In genomic region chr17:32882029-32882428, GRCh38 we compare ENCODE assay signal across 16 cellular contexts. TPM values are rescaled to one million over a fixed set of nuclear protein-coding genes. Genes with fewer than 3 reads are reported as not detected.
DNase-seq lines count a peak whose midpoint lies in the region; ATAC-seq and TF ChIP-seq lines count a peak whose summit lies in the region.
"Had no signal": no experiment of that assay in that cellular context is flagged by ENCODE, and none has a peak within 500 bp of the region (broad histone marks: within the 10 kb centered on the region; RNA-seq: fewer than 3 reads in every experiment).

No MANE protein-coding gene starts in this region.

- no peaks in the 10 kb centered on the region for H3K27me3 Mint-ChIP-seq in MCF 10A (ENCODE audit: insufficient read depth, unreplicated experiment)
- H3K27me3 Mint-ChIP-seq in activated T-helper 2 cell treated with anti-CD3 and anti-CD28 coated beads, Interferon-gamma antibody, Interleukin-2, Interleukin-4, amounts not matched to agents 10 μg/mL and 5 μg/mL and 100 μg/mL, durations not matched to agents 14 hours and 24 hours and 36 hours (ENCODE audit: low read depth), result peaks cover 25% of the 10 kb centered on the region

- H3K4me3 Mint-ChIP-seq in MCF 10A (ENCODE audit: unreplicated experiment), result no peak overlapping the region
- H3K4me3 Mint-ChIP-seq in activated T-helper 2 cell treated with anti-CD3 and anti-CD28 coated beads, Interferon-gamma antibody, Interleukin-2, Interleukin-4, amounts not matched to agents 10 μg/mL and 5 μg/mL and 100 μg/mL, durations not matched to agents 14 hours and 24 hours and 36 hours (ENCODE audit: low read depth), result no peak overlapping the region
- H3K4me3 Mint-ChIP-seq: CD4-positive, CD25-positive, alpha-beta regulatory T cell; HFFc6 had no signal

- peaks cover 10% of the 10 kb centered on the region for H3K4me1 Mint-ChIP-seq in MCF 10A (ENCODE audit: insufficient read depth, unreplicated experiment)
- H3K4me1 Mint-ChIP-seq in activated T-helper 2 cell treated with anti-CD3 and anti-CD28 coated beads, Interferon-gamma antibody, Interleukin-2, Interleukin-4, amounts not matched to agents 10 μg/mL and 5 μg/mL and 100 μg/mL, durations not matched to agents 14 hours and 24 hours and 36 hours (ENCODE audit: low read depth), result peaks cover 38% of the 10 kb centered on the region

- TF ChIP-seq POLR2A in erythroblast (IDR thresholded peaks at IDR 0.05; ENCODE audit: low read length), result no peak

- DNase-seq in MCF 10A (ENCODE audit: unreplicated experiment) (no peak), mammary epithelial cell (no peak), erythroblast (lab: John Stamatoyannopoulos, UW) (peak; percentile 34 to 39), osteoblast (ENCODE audit: insufficient read length, low spot score, missing footprints) (peak; percentile 32)
- DNase-seq in activated T-helper 2 cell treated with anti-CD3 and anti-CD28 coated beads, Interferon-gamma antibody, Interleukin-2, Interleukin-4, amounts not matched to agents 10 μg/mL and 5 μg/mL and 100 μg/mL, durations not matched to agents 14 hours and 24 hours and 36 hours (ENCODE audit: low spot score), result no peak
- DNase-seq: ACHN; CD4-positive, CD25-positive, alpha-beta regulatory T cell; DMS53; GF-D8; HCEC 1CT had no signal

- intact Hi-C loops in MCF 10A (cut with micrococcal nuclease), result no loop called here
- intact Hi-C loops in mammary epithelial cell (cut with micrococcal nuclease), result no loop called here
- intact Hi-C loops in activated T-helper 2 cell treated with anti-CD3 and anti-CD28 coated beads, Interferon-gamma antibody, Interleukin-2, Interleukin-4, amounts not matched to agents 10 μg/mL and 5 μg/mL and 100 μg/mL, durations not matched to agents 14 hours and 24 hours and 36 hours (cut with micrococcal nuclease), result loop anchor here (2.0 kb wide), 1 partner anchor 21 kb away; no protein-coding TSS in a partner anchor

- no peaks in the 10 kb centered on the region for H3K36me3 ChIP-seq in mammary epithelial cell (ENCODE audit: insufficient read depth, low read length)
- no peaks in the 10 kb centered on the region for H3K36me3 ChIP-seq in osteoblast (ENCODE audit: insufficient read depth, low read length)
- H3K36me3 ChIP-seq: BLaER1 treated with 17β-estradiol and CSF1 and Interleukin-3, amounts not matched to agents 10 nM and 100 nM had no signal

- H3K9ac ChIP-seq in mammary epithelial cell (ENCODE audit: insufficient read depth, low read length), result no peak overlapping the region

- no peaks in the 10 kb centered on the region for H3K27me3 ChIP-seq in mammary epithelial cell (ENCODE audit: insufficient read depth, low read length)
- H3K27me3 ChIP-seq in osteoblast (ENCODE audit: insufficient read depth, low read length), result no peaks in the 10 kb centered on the region
- H3K27me3 ChIP-seq: BLaER1 treated with 17β-estradiol and CSF1 and Interleukin-3, amounts not matched to agents 10 nM and 100 nM had no signal

- no peak overlapping the region for H3K27ac ChIP-seq in mammary epithelial cell (ENCODE audit: insufficient read depth, low read depth, low read length)
- H3K27ac ChIP-seq in osteoblast (ENCODE audit: low read depth, low read length), result no peak overlapping the region
- H3K27ac ChIP-seq: HL-60 had no signal

- H4K20me1 ChIP-seq in mammary epithelial cell (ENCODE audit: insufficient read depth, low read length), result no peaks in the 10 kb centered on the region
- no peaks in the 10 kb centered on the region for H4K20me1 ChIP-seq in osteoblast (ENCODE audit: insufficient read depth, low read length)
- H4K20me1 ChIP-seq: BLaER1 treated with 17β-estradiol and CSF1 and Interleukin-3, amounts not matched to agents 10 nM and 100 nM had no signal

- no peaks in the 10 kb centered on the region for H3K79me2 ChIP-seq in mammary epithelial cell (ENCODE audit: insufficient read depth, low read length)
- H3K79me2 ChIP-seq in osteoblast (ENCODE audit: insufficient read depth, low read length), result no peaks in the 10 kb centered on the region

- dilution Hi-C loops in mammary epithelial cell (cut with HindIII; ENCODE audit: low sequenced_read_pairs), result no loop called here

- H3K4me1 ChIP-seq in mammary epithelial cell (ENCODE audit: insufficient read depth, low read length), result peaks cover 16% of the 10 kb centered on the region
- H3K4me1 ChIP-seq in osteoblast (ENCODE audit: insufficient read depth, low read length), result peaks cover 32% of the 10 kb centered on the region

- in situ Hi-C loops in mammary epithelial cell (cut with MboI; ENCODE audit: low sequenced_read_pairs in 2 of 2), result no loop called here

- no peak for TF ChIP-seq CTCF in MCF 10A (IDR thresholded peaks at IDR 0.05; ENCODE audit: unreplicated experiment)
- no peak for TF ChIP-seq CTCF in mammary epithelial cell (conservative IDR thresholded peaks at IDR 0.05 in 1 of 2, IDR thresholded peaks at IDR 0.05 in 1 of 2; ENCODE audit: extremely low read depth in 1 of 2, insufficient read depth in 1 of 2, low read depth in 1 of 2, low read length in 2 of 2)
- no peak for TF ChIP-seq CTCF in osteoblast (IDR thresholded peaks at IDR 0.05; ENCODE audit: extremely low read depth, low read depth, low read length)

- H3K4me2 ChIP-seq in mammary epithelial cell (ENCODE audit: insufficient read depth, low read depth, low read length) (no peak overlapping the region), osteoblast (ENCODE audit: insufficient read depth, low read length) (no peak overlapping the region)

- POLR2A ChIA-PET in MCF 10A (lab: Yijun Ruan, JAX), result interaction anchor here (0.6 kb wide), 1 partner anchor 52 kb away, joined by 3 read pairs; no protein-coding TSS in a partner anchor

- 92% methylated on average over 4 of the region's 6 CpGs for WGBS in mammary epithelial cell (ENCODE audit: low coverage, missing lambda C conversion rate)

- CTCF ChIA-PET in MCF 10A (lab: Yijun Ruan, JAX), result interaction anchor here (0.6 to 2.1 kb wide), 4 partner anchors 28 to 1647 kb away, joined by 3 to 9 read pairs (median 6); no protein-coding TSS in a partner anchor
- CTCF ChIA-PET in mammary epithelial cell (lab: Charles Lee; ENCODE audit: low non-redundant PET), result no interaction called here

- ATAC-seq in HG03571 (IDR thresholded peaks at IDR 0.05; ENCODE audit: unreplicated experiment) (no peak), GM18873 (IDR thresholded peaks at IDR 0.05; ENCODE audit: low FRiP score, unreplicated experiment) (no peak)

- no peak overlapping the region for H2AFZ ChIP-seq in mammary epithelial cell (ENCODE audit: low read depth, low read length)
- no peak overlapping the region for H2AFZ ChIP-seq in osteoblast (ENCODE audit: low read length)

- H3K4me3 ChIP-seq in mammary epithelial cell (replicated peaks in 1 of 3; ENCODE audit: insufficient read depth in 1 of 3, low read depth in 2 of 3, low read length in 3 of 3) (no peak overlapping the region), osteoblast (ENCODE audit: insufficient read depth, low read length) (no peak overlapping the region)
- H3K4me3 ChIP-seq: BLaER1 treated with 17β-estradiol and CSF1 and Interleukin-3, amounts not matched to agents 10 nM and 100 nM had no signal

- H3K9me3 Mint-ChIP-seq in MCF 10A (ENCODE audit: unreplicated experiment), result no peaks in the 10 kb centered on the region
- H3K9me3 Mint-ChIP-seq in activated T-helper 2 cell treated with anti-CD3 and anti-CD28 coated beads, Interferon-gamma antibody, Interleukin-2, Interleukin-4, amounts not matched to agents 10 μg/mL and 5 μg/mL and 100 μg/mL, durations not matched to agents 14 hours and 24 hours and 36 hours, result no peaks in the 10 kb centered on the region
- H3K9me3 Mint-ChIP-seq: HFFc6 had no signal

- no TSS peak for BruUV-seq in MCF 10A (replicated peaks; lab: Mats Ljungman, UMichigan)
- BruUV-seq in mammary epithelial cell (replicated peaks; lab: Mats Ljungman, UMichigan), result no TSS peak

- peak overlapping the region; percentile 36 for H3K27ac Mint-ChIP-seq in MCF 10A (ENCODE audit: low read depth, unreplicated experiment)
- no peak overlapping the region for H3K27ac Mint-ChIP-seq in activated T-helper 2 cell treated with anti-CD3 and anti-CD28 coated beads, Interferon-gamma antibody, Interleukin-2, Interleukin-4, amounts not matched to agents 10 μg/mL and 5 μg/mL and 100 μg/mL, durations not matched to agents 14 hours and 24 hours and 36 hours
- H3K27ac Mint-ChIP-seq: HFFc6 had no signal

- no peaks in the 10 kb centered on the region for H3K36me3 Mint-ChIP-seq in MCF 10A (ENCODE audit: insufficient read depth, unreplicated experiment)
- H3K36me3 Mint-ChIP-seq in activated T-helper 2 cell treated with anti-CD3 and anti-CD28 coated beads, Interferon-gamma antibody, Interleukin-2, Interleukin-4, amounts not matched to agents 10 μg/mL and 5 μg/mL and 100 μg/mL, durations not matched to agents 14 hours and 24 hours and 36 hours (ENCODE audit: low read depth), result no peaks in the 10 kb centered on the region
- H3K36me3 Mint-ChIP-seq: CD4-positive, CD25-positive, alpha-beta regulatory T cell had no signal

- no peaks in the 10 kb centered on the region for H3K9me3 ChIP-seq in mammary epithelial cell (replicated peaks; ENCODE audit: insufficient read depth, low read length)
- H3K9me3 ChIP-seq in osteoblast (ENCODE audit: low read depth, low read length), result no peaks in the 10 kb centered on the region
- H3K9me3 ChIP-seq: BLaER1 treated with 17β-estradiol and CSF1 and Interleukin-3, amounts not matched to agents 10 nM and 100 nM had no signal

RNA-seq across cellular contexts. Expression of gene MYO1D, which starts 5.1 kb away (rescaled TPM):
- total RNA-seq in MCF 10A (2022) (20.7 and 30.5 TPM in 2 replicates), mammary epithelial cell (10 to 100 TPM; 54.3 to 67.2 TPM), osteoblast (130 and 160 TPM in 2 replicates)
- 55.2 TPM for polyA plus RNA-seq in mammary epithelial cell
- polyA minus RNA-seq in mammary epithelial cell, result 99.1 TPM
- 22.8 and 23.4 TPM in 2 replicates for total RNA-seq in activated T-helper 2 cell treated with anti-CD3 and anti-CD28 coated beads, Interferon-gamma antibody, Interleukin-2, Interleukin-4, amounts not matched to agents 10 μg/mL and 5 μg/mL and 100 μg/mL, durations not matched to agents 14 hours and 24 hours and 36 hours

RNA-seq across cellular contexts. Expression of gene TMEM98, which starts 45.9 kb away (rescaled TPM):
- total RNA-seq in MCF 10A (2022) (5.2 and 9.2 TPM in 2 replicates), mammary epithelial cell (100 to 1,000 TPM in 1 of 2 donors, 10 to 100 TPM in 1; 39.5 to 127 TPM), osteoblast (103 and 121 TPM in 2 replicates)
- 91.0 TPM for polyA plus RNA-seq in mammary epithelial cell
- polyA minus RNA-seq in mammary epithelial cell, result 37.2 TPM
- 18.8 and 19.3 TPM in 2 replicates for total RNA-seq in activated T-helper 2 cell treated with anti-CD3 and anti-CD28 coated beads, Interferon-gamma antibody, Interleukin-2, Interleukin-4, amounts not matched to agents 10 μg/mL and 5 μg/mL and 100 μg/mL, durations not matched to agents 14 hours and 24 hours and 36 hours
- total RNA-seq: A172; CD4-positive, CD25-positive, alpha-beta regulatory T cell had no signal
- polyA plus RNA-seq: CD4-positive, CD25-positive, alpha-beta regulatory T cell had no signal

Comparison
In these comparisons a context has a peak if more than half of its experiments do, and no peak if none do; other contexts are left out.
1. DNase-seq: peak in erythroblast (2 of 2) and osteoblast (single experiment); none in MCF 10A (single experiment), mammary epithelial cell (single experiment) and activated T-helper 2 cell treated with anti-CD3 and anti-CD28 coated beads, Interferon-gamma antibody, Interleukin-2, Interleukin-4, amounts not matched to agents 10 μg/mL and 5 μg/mL and 100 μg/mL, durations not matched to agents 14 hours and 24 hours and 36 hours (single experiment).